Comparison of ENCODE assay signal across 8 cellular contexts in the genomic region with DNA sequence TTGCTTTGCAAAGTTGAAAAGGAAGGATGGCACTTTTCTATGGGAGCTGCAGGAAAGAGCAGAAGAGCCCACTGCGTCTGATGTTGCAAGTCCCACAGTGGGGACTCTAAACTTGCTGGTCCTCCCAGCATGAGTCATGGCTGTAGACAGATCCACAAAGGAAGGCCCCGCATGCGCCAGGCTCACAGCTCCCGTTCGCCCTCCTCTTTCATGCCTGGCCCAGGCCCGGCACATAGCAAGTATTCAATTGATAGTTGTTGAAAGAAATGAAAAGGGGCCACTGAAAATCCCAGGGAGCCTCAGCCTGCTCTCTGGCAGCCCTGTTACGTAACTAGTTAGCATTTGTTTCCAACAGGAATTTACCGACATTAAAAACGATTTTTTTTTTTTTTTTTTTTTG. TPM values are rescaled to one million over a fixed set of nuclear protein-coding genes. Genes with fewer than 3 reads are reported as not detected.
A peak's percentile ranks its signal among the peaks of the same experiment; 100 is the strongest.
DNase-seq lines count a peak whose midpoint lies in the region; ATAC-seq and TF ChIP-seq lines count a peak whose summit lies in the region.

No MANE protein-coding gene starts in this region.

- no peak for TF ChIP-seq CTCF in HL-60 (IDR thresholded peaks at IDR 0.05; ENCODE audit: insufficient read depth, low read length)
- TF ChIP-seq CTCF in spleen (IDR thresholded peaks at IDR 0.05 in 8 of 11, conservative IDR thresholded peaks at IDR 0.05 in 3 of 11) = no peak

- 37 to 60% (median 48%) methylated on average over 8 to 9 of the region's 9 CpGs for WGBS in spleen, 5 donors

- TF ChIP-seq POLR2A in spleen (IDR thresholded peaks at IDR 0.05) = no peak

- peak; percentile 83 to 85 for DNase-seq in HL-60 (ENCODE audit: low read depth in 1 of 2, low spot score in 1 of 2)
- peak; percentile 65 for DNase-seq in brain pericyte (ENCODE audit: low read depth, low spot score)
- DNase-seq in iPS-NIHi11 (ENCODE audit: low spot score) = peak; percentile 71
- DNase-seq in spleen = peak; percentile 76

- H3K27ac ChIP-seq in HL-60 (replicated peaks) (peak overlapping the region; percentile 40), spleen (peak overlapping the region in 6 of 8 donors; percentile 27 to 51 (median 42))

- H3K36me3 ChIP-seq in spleen = peaks cover 0 to 81% (median 12%) of the 10 kb centered on the region in 6 donors

- H3K4me3 ChIP-seq in HL-60 (replicated peaks; ENCODE audit: insufficient read depth, low read length) (no peak overlapping the region), spleen (no peak overlapping the region)

- peaks cover 30 to 92% (median 63%) of the 10 kb centered on the region in 6 donors for H3K4me1 ChIP-seq in spleen

- ATAC-seq in GM19324 (IDR thresholded peaks at IDR 0.05; ENCODE audit: low FRiP score, unreplicated experiment) = no peak
- no peak for ATAC-seq in HG03280 (IDR thresholded peaks at IDR 0.05; ENCODE audit: unreplicated experiment)
- ATAC-seq in HG03139 (IDR thresholded peaks at IDR 0.05; ENCODE audit: unreplicated experiment) = no peak
- no peak for ATAC-seq in HG03025 (IDR thresholded peaks at IDR 0.05; ENCODE audit: low FRiP score, unreplicated experiment)

- intact Hi-C loops in spleen (cut with DNase I; ENCODE audit: low total_unique reads) = no loop called here

- H3K27me3 ChIP-seq in HL-60 (ENCODE audit: insufficient read depth, poor library complexity, severe bottlenecking) (no peaks in the 10 kb centered on the region), spleen (replicated peaks in 1 of 7) (no peaks in the 10 kb centered on the region)

- H3K9me3 ChIP-seq in spleen = no peaks in the 10 kb centered on the region

RNA-seq across cellular contexts. Expression of a gene that starts 18.9 kb away (rescaled TPM):
- total RNA-seq in spleen = 100 to 1,000 TPM in 6 of 7 donors, 10 to 100 TPM in 1; 92.6 to 150 (median 130) TPM
- 10 to 100 TPM; 43.3 to 69.6 (median 56.0) TPM for polyA plus RNA-seq in spleen

RNA-seq across cellular contexts. Expression of a gene that starts 54.0 kb away (rescaled TPM):
- 1 to 10 TPM in 5 of 7 donors, under 1 TPM in 2; 0.54 to 4.6 (median 2.0) TPM for total RNA-seq in spleen
- 1 to 10 TPM; 1.8 to 6.1 (median 2.9) TPM for polyA plus RNA-seq in spleen
